In the genomic region with DNA sequence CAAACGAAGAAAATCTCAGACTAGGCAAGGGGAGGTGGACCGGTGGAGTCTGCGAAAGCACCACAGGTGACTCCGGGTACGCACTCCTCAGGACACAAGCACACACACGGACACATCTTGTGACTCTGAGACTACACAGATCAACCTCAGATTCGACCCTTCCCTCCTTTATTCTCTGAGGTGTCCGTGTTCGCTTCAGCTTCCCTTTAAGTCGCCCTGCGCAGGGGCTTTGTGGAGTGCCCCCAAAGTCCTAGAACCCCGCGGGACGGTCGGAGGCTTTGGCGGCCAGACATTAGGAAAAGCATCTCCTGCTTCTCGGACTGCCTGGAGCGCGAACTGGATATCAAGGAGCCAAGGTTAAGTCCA, we compare ENCODE assay signal across 10 cellular contexts.
A peak's percentile ranks its signal among the peaks of the same experiment; 100 is the strongest.
DNase-seq lines count a peak whose midpoint lies in the region; ATAC-seq and TF ChIP-seq lines count a peak whose summit lies in the region.
"Had no signal": no experiment of that assay in that cellular context is flagged by ENCODE, and none has a peak within 500 bp of the region (broad histone marks: within the 10 kb centered on the region; RNA-seq: fewer than 3 reads in every experiment).

No MANE protein-coding gene starts in this region.

- H3K4me3 ChIP-seq in HEK293 (ENCODE audit: low read depth, low read length) (peak overlapping the region; percentile 35), WERI-Rb-1 (ENCODE audit: low read depth, low read length) (peak overlapping the region; percentile 48)

- peak overlapping the region; percentile 27 for H3K4me3 Mint-ChIP-seq in stimulated activated effector memory CD8-positive, alpha-beta T cell treated with anti-CD3 and anti-CD28 coated beads, Interleukin-12 subunit alpha, Interleukin-12 subunit beta, amount 100 ng/mL, for 72 hours

- peaks cover 34% of the 10 kb centered on the region for H3K27me3 ChIP-seq in WERI-Rb-1 (ENCODE audit: insufficient read depth, low read depth, severe bottlenecking)

- ATAC-seq in stimulated activated effector memory CD8-positive, alpha-beta T cell treated with anti-CD3 and anti-CD28 coated beads, Interleukin-12 subunit alpha, Interleukin-12 subunit beta, amount 100 ng/mL, for 72 hours: no peak
- no peak for ATAC-seq in HG02938 (IDR thresholded peaks at IDR 0.05; ENCODE audit: unreplicated experiment)
- no peak for ATAC-seq in GM21619 (IDR thresholded peaks at IDR 0.05; ENCODE audit: unreplicated experiment)

- POLR2A ChIA-PET in HEK293 (lab: Yijun Ruan, JAX): no interaction called here

- H3K36me3 Mint-ChIP-seq in stimulated activated effector memory CD8-positive, alpha-beta T cell treated with anti-CD3 and anti-CD28 coated beads, Interleukin-12 subunit alpha, Interleukin-12 subunit beta, amount 100 ng/mL, for 72 hours: no peaks in the 10 kb centered on the region

- H3K27ac ChIP-seq in HEK293 (ENCODE audit: extremely low read depth, low read depth, low read length) (no peak overlapping the region), WERI-Rb-1 (no peak overlapping the region)

- TF ChIP-seq CTCF in HEK293 (tag by site-specific recombination; IDR thresholded peaks at IDR 0.05) (no peak), WERI-Rb-1 (IDR thresholded peaks at IDR 0.05; ENCODE audit: low read depth, low read length) (no peak)

- H3K27ac Mint-ChIP-seq in stimulated activated effector memory CD8-positive, alpha-beta T cell treated with anti-CD3 and anti-CD28 coated beads, Interleukin-12 subunit alpha, Interleukin-12 subunit beta, amount 100 ng/mL, for 72 hours: no peak overlapping the region
- H3K27ac Mint-ChIP-seq: effector memory CD8-positive, alpha-beta T cell had no signal

- H3K9me3 ChIP-seq in HEK293 (ENCODE audit: control insufficient read depth, insufficient read depth, low read depth, low read length) (no peaks in the 10 kb centered on the region), WERI-Rb-1 (ENCODE audit: severe bottlenecking) (no peaks in the 10 kb centered on the region)

- no peaks in the 10 kb centered on the region for H3K4me1 ChIP-seq in HEK293 (ENCODE audit: control insufficient read depth, insufficient read depth, low read length)

- DNase-seq in WERI-Rb-1 (no peak), iPS-NIHi11 (ENCODE audit: low spot score) (peak; percentile 17), NCI-H1930 (lab: John Stamatoyannopoulos, UW) (no peak), NCI-H345 (lab: John Stamatoyannopoulos, UW) (no peak)
- no peak for DNase-seq in stimulated activated effector memory CD8-positive, alpha-beta T cell treated with anti-CD3 and anti-CD28 coated beads, Interleukin-12 subunit alpha, Interleukin-12 subunit beta, amount 100 ng/mL, for 72 hours (ENCODE audit: low spot score in 2 of 2)
- DNase-seq: effector memory CD8-positive, alpha-beta T cell; NCI-H510A had no signal

- H3K36me3 ChIP-seq in HEK293 (ENCODE audit: control insufficient read depth in 2 of 2, insufficient read depth in 1 of 2, low read length in 2 of 2): no peaks in the 10 kb centered on the region
- H3K36me3 ChIP-seq in WERI-Rb-1: no peaks in the 10 kb centered on the region

- H3K4me1 Mint-ChIP-seq in stimulated activated effector memory CD8-positive, alpha-beta T cell treated with anti-CD3 and anti-CD28 coated beads, Interleukin-12 subunit alpha, Interleukin-12 subunit beta, amount 100 ng/mL, for 72 hours: peaks cover 5% of the 10 kb centered on the region

- H3K9me3 Mint-ChIP-seq in stimulated activated effector memory CD8-positive, alpha-beta T cell treated with anti-CD3 and anti-CD28 coated beads, Interleukin-12 subunit alpha, Interleukin-12 subunit beta, amount 100 ng/mL, for 72 hours: no peaks in the 10 kb centered on the region
- H3K9me3 Mint-ChIP-seq: effector memory CD8-positive, alpha-beta T cell had no signal

- CTCF ChIA-PET in HEK293 (lab: Yijun Ruan, JAX): no interaction called here

TF ChIP-seq in HEK293, 187 proteins besides CTCF, POLR2A, EP300 and RAD21:
- TF ChIP-seq SP3 (tag by site-specific recombination; IDR thresholded peaks at IDR 0.05) (no peak), ZNF658 (tag by site-specific recombination; IDR thresholded peaks at IDR 0.05) (no peak), ZBTB1 (tag by site-specific recombination; IDR thresholded peaks at IDR 0.05) (no peak), SETDB1 (IDR thresholded peaks at IDR 0.05; ENCODE audit: insufficient read length, low read length) (no peak), ZNF629 (tag by site-specific recombination; IDR thresholded peaks at IDR 0.05) (no peak)
